Comparison of ENCODE assay signal across 17 cellular contexts in genomic region chr12:45348311-45348710, GRCh38.
"Had no signal": no experiment of that assay in that cellular context is flagged by ENCODE, and none has a peak within 500 bp of the region (broad histone marks: within the 10 kb centered on the region; RNA-seq: fewer than 3 reads in every experiment).

No MANE protein-coding gene starts in this region.

- H3K27ac ChIP-seq: body of pancreas, WERI-Rb-1 had no signal

- H3K4me3 ChIP-seq: body of pancreas had no signal

- H3K27ac Mint-ChIP-seq: activated CD4-positive, alpha-beta memory T cell treated with anti-CD3 and anti-CD28 coated beads, Interleukin-2, amount 10 ng/mL, durations not matched to agents 7 days and 5 days; activated CD4-positive, alpha-beta T cell treated with anti-CD3 and anti-CD28 coated beads for 36 hours; activated naive CD4-positive, alpha-beta T cell treated with anti-CD3 and anti-CD28 coated beads, Interleukin-2, amount 50 U/mL, for 24 hours had no signal

- H3K9me3 ChIP-seq: body of pancreas, SK-N-SH had no signal

- H3K27me3 Mint-ChIP-seq: activated CD4-positive, alpha-beta memory T cell treated with anti-CD3 and anti-CD28 coated beads, Interleukin-2, amount 10 ng/mL, durations not matched to agents 7 days and 5 days; activated CD4-positive, alpha-beta T cell treated with anti-CD3 and anti-CD28 coated beads for 36 hours; activated naive CD4-positive, alpha-beta T cell treated with anti-CD3 and anti-CD28 coated beads, Interleukin-2, amount 50 U/mL, for 24 hours; central memory CD8-positive, alpha-beta T cell had no signal

- H3K4me1 Mint-ChIP-seq: activated CD4-positive, alpha-beta memory T cell treated with anti-CD3 and anti-CD28 coated beads, Interleukin-2, amount 10 ng/mL, durations not matched to agents 7 days and 5 days; central memory CD8-positive, alpha-beta T cell had no signal

- H3K4me1 ChIP-seq: body of pancreas had no signal

- H3K9me3 Mint-ChIP-seq: activated CD4-positive, alpha-beta memory T cell treated with anti-CD3 and anti-CD28 coated beads, Interleukin-2, amount 10 ng/mL, durations not matched to agents 7 days and 5 days; activated naive CD4-positive, alpha-beta T cell treated with anti-CD3 and anti-CD28 coated beads, Interleukin-2, amount 50 U/mL, for 24 hours; central memory CD8-positive, alpha-beta T cell had no signal

- DNase-seq: activated CD4-positive, alpha-beta memory T cell treated with anti-CD3 and anti-CD28 coated beads, Interleukin-2, amount 10 ng/mL, durations not matched to agents 7 days and 5 days; activated CD4-positive, alpha-beta T cell treated with anti-CD3 and anti-CD28 coated beads for 36 hours; activated CD4-positive, alpha-beta T cell treated with anti-CD3 and anti-CD28 coated beads, Interleukin-2, amount 50 U/mL, for 1 hour; activated T-cell treated with anti-CD3 and anti-CD28 coated beads for 4 hours; aorta; body of pancreas; NCI-H1930; NCI-H2171; NCI-H2227 treated with DMSO at 0.1 percent for 48 hours; NCI-H446 treated with DMSO at 0.1 percent for 48 hours; NCI-H748 treated with DMSO at 0.1 percent for 48 hours; SIG-M5; SK-N-SH; T-helper 1 cell had no signal

- H3K4me3 Mint-ChIP-seq: activated CD4-positive, alpha-beta memory T cell treated with anti-CD3 and anti-CD28 coated beads, Interleukin-2, amount 10 ng/mL, durations not matched to agents 7 days and 5 days; activated CD4-positive, alpha-beta T cell treated with anti-CD3 and anti-CD28 coated beads for 36 hours; activated naive CD4-positive, alpha-beta T cell treated with anti-CD3 and anti-CD28 coated beads, Interleukin-2, amount 50 U/mL, for 24 hours; central memory CD8-positive, alpha-beta T cell had no signal

- H3K27me3 ChIP-seq: body of pancreas had no signal

- ATAC-seq: activated CD4-positive, alpha-beta T cell treated with anti-CD3 and anti-CD28 coated beads for 36 hours; body of pancreas had no signal
